In genomic region chr1:162908780-162909179, GRCh38 we compare ENCODE assay signal across 1 cellular context.
TF ChIP-seq lines count a peak whose summit lies in the region.

No MANE protein-coding gene starts in this region.

TF ChIP-seq in HepG2, 621 proteins besides CTCF, POLR2A, EP300 and RAD21:
- TF ChIP-seq TFDP1 (CRISPR knock-in tag; IDR thresholded peaks at IDR 0.05; ENCODE audit: borderline replicate concordance) (no peak), ELF3 (CRISPR knock-in tag; IDR thresholded peaks at IDR 0.05) (no peak), ZEB1 (IDR thresholded peaks at IDR 0.05; ENCODE audit: insufficient replicate concordance, low read depth) (no peak)
